7 cellular contexts compared by ENCODE assay signal in the genomic region with DNA sequence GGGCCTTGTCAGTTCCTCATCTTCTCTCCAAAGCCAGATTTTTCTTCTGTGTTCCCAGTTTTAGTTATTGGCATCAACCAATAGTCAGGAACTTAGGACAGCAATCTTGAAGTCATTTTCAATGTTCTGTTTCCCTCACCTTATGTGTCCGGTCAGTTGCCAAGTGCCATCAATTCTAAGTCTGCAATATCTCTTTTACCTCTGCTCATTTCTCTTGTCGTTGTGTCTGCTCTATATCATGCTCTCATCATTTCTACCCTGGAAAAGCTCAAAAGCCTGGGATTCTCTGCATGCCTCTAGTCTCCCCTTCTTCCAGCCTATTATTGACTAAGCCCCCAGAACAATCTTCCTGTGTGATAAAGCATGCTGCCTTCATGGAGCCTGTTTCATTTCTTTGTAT.
"Had no signal": no experiment of that assay in that cellular context is flagged by ENCODE, and none has a peak within 500 bp of the region (broad histone marks: within the 10 kb centered on the region; RNA-seq: fewer than 3 reads in every experiment).

No MANE protein-coding gene starts in this region.

- H3K27ac Mint-ChIP-seq: IgD-negative memory B cell had no signal

- H3K36me3 Mint-ChIP-seq: IgD-negative memory B cell had no signal

- H3K4me3 Mint-ChIP-seq: IgD-negative memory B cell had no signal

- H3K4me3 ChIP-seq: K562 had no signal

- H3K27ac ChIP-seq: HL-60 had no signal

- ATAC-seq: HepG2, K562 had no signal

- H3K4me1 Mint-ChIP-seq: IgD-negative memory B cell had no signal

- DNase-seq: IMR-90, KBM-7, KG1 had no signal
